In genomic region chr2:186780701-186781316, GRCh38 we compare ENCODE assay signal across 9 cellular contexts.
DNase-seq lines count a peak whose midpoint lies in the region; ATAC-seq, FAIRE-seq and TF ChIP-seq lines count a peak whose summit lies in the region.
"Had no signal": no experiment of that assay in that cellular context is flagged by ENCODE, and none has a peak within 500 bp of the region (broad histone marks: within the 10 kb centered on the region; RNA-seq: fewer than 3 reads in every experiment).

No MANE protein-coding gene starts in this region.

- H3K36me3 ChIP-seq in bronchial epithelial cell (ENCODE audit: control insufficient read depth, insufficient read depth, low read length): no peaks in the 10 kb centered on the region

- no peak for TF ChIP-seq CTCF in bronchial epithelial cell (IDR thresholded peaks at IDR 0.05; ENCODE audit: insufficient read depth, low read length, severe bottlenecking)
- peak; percentile 34 for TF ChIP-seq CTCF in retinal pigment epithelial cell (conservative IDR thresholded peaks at IDR 0.05; ENCODE audit: low read depth, low read length)

- no peak overlapping the region for H3K4me3 ChIP-seq in bronchial epithelial cell (ENCODE audit: low read depth, low read length)
- H3K4me3 ChIP-seq in retinal pigment epithelial cell (ENCODE audit: low read length): no peak overlapping the region

- ATAC-seq in HG02884 (IDR thresholded peaks at IDR 0.05; ENCODE audit: unreplicated experiment) (no peak), GM21619 (IDR thresholded peaks at IDR 0.05; ENCODE audit: unreplicated experiment) (no peak), HG03378 (IDR thresholded peaks at IDR 0.05; ENCODE audit: unreplicated experiment) (no peak)

- no peak for FAIRE-seq in bronchial epithelial cell (lab: Jason Lieb, UNC)

- no peaks in the 10 kb centered on the region for H3K27me3 ChIP-seq in bronchial epithelial cell (ENCODE audit: control insufficient read depth, insufficient read depth, low read length)

- DNase-seq in NCI-H1092 treated with DMSO at 0.1 percent for 48 hours (lab: John Stamatoyannopoulos, UW) (peak; percentile 4), NCI-H1092 (lab: John Stamatoyannopoulos, UW) (no peak), NCI-H2171 (lab: John Stamatoyannopoulos, UW) (peak; percentile 13), bronchial epithelial cell (ENCODE audit: low read depth) (peak; percentile 60), retinal pigment epithelial cell (ENCODE audit: low read depth) (no peak)
- DNase-seq: NCI-H2029 treated with DMSO at 0.1 percent for 48 hours had no signal

Comparison
In these comparisons a context has a peak if more than half of its experiments do, and no peak if none do; other contexts are left out.
1. DNase-seq: peak in NCI-H1092 treated with DMSO at 0.1 percent for 48 hours (single experiment), NCI-H2171 (single experiment) and bronchial epithelial cell (single experiment); none in NCI-H1092 (single experiment) and retinal pigment epithelial cell (single experiment).